Comparison of ENCODE assay signal across 23 cellular contexts in genomic region chr17:17057057-17057551, GRCh38. TPM values are rescaled to one million over a fixed set of nuclear protein-coding genes. Genes with fewer than 3 reads are reported as not detected.
DNase-seq lines count a peak whose midpoint lies in the region; ATAC-seq, FAIRE-seq and TF ChIP-seq lines count a peak whose summit lies in the region.
"Had no signal": no experiment of that assay in that cellular context is flagged by ENCODE, and none has a peak within 500 bp of the region (broad histone marks: within the 10 kb centered on the region; RNA-seq: fewer than 3 reads in every experiment).

No MANE protein-coding gene starts in this region.

- H3K4me3 ChIP-seq in mucosa of descending colon, result no peak overlapping the region
- H3K4me3 ChIP-seq: MG63 had no signal

- no peak overlapping the region for H3K27ac Mint-ChIP-seq in activated naive CD4-positive, alpha-beta T cell treated with anti-CD3 and anti-CD28 coated beads, Interleukin-2, amount 10 ng/mL, durations not matched to agents 7 days and 5 days
- H3K27ac Mint-ChIP-seq in brain (peak overlapping the region in 3 of 5 experiments; percentile 21 to 59 (median 32)), nephron progenitor cell (peak overlapping the region; percentile 68), type B pancreatic cell (peak overlapping the region; percentile 62)

- intact Hi-C loops in mucosa of descending colon (cut with DNase I, micrococcal nuclease), result no loop called here

- peak; percentile 4 for DNase-seq in activated naive CD4-positive, alpha-beta T cell treated with anti-CD3 and anti-CD28 coated beads, Interleukin-2, amount 10 ng/mL, durations not matched to agents 7 days and 5 days
- DNase-seq in activated naive CD4-positive, alpha-beta T cell (lab: John Stamatoyannopoulos, UW), result no peak
- no peak for DNase-seq in nephron progenitor cell
- peak; percentile 57 for DNase-seq in type B pancreatic cell (ENCODE audit: extremely low spot score, unreplicated experiment)
- no peak for DNase-seq in mucosa of descending colon
- no peak for DNase-seq in GM12892 (ENCODE audit: insufficient read length)
- no peak for DNase-seq in A172 (ENCODE audit: low spot score)
- DNase-seq: Calu3; erythroblast; foreskin melanocyte; IMR-90; kidney; mesendoderm; MG63; natural killer cell; NCI-H1436; NCI-H82; PC-3; small intestine; stimulated activated CD4-positive, alpha-beta T cell treated with anti-CD3 and anti-CD28 coated beads, Interleukin-4, amount 100 ng/mL, for 24 hours; T-helper 2 cell had no signal

- H3K9me3 Mint-ChIP-seq in activated naive CD4-positive, alpha-beta T cell treated with anti-CD3 and anti-CD28 coated beads, Interleukin-2, amount 10 ng/mL, durations not matched to agents 7 days and 5 days, result no peaks in the 10 kb centered on the region
- H3K9me3 Mint-ChIP-seq in brain, result no peaks in the 10 kb centered on the region
- H3K9me3 Mint-ChIP-seq in nephron progenitor cell, result no peaks in the 10 kb centered on the region
- no peaks in the 10 kb centered on the region for H3K9me3 Mint-ChIP-seq in type B pancreatic cell
- H3K9me3 Mint-ChIP-seq: central memory CD8-positive, alpha-beta T cell; natural killer cell had no signal

- H3K4me1 ChIP-seq in mucosa of descending colon (ENCODE audit: low read depth), result peaks cover 13% of the 10 kb centered on the region

- no peak for TF ChIP-seq CTCF in brain (conservative IDR thresholded peaks at IDR 0.05)
- no peak for TF ChIP-seq CTCF in nephron progenitor cell (IDR thresholded peaks at IDR 0.05)
- no peak for TF ChIP-seq CTCF in type B pancreatic cell (conservative IDR thresholded peaks at IDR 0.05)
- no peak for TF ChIP-seq CTCF in mucosa of descending colon (IDR thresholded peaks at IDR 0.05)

- TF ChIP-seq POLR2A in GM12892 (IDR thresholded peaks at IDR 0.05; ENCODE audit: low read depth, low read length), result no peak

- no peak for ATAC-seq in mucosa of descending colon
- ATAC-seq: natural killer cell, PC-3 had no signal

- peaks cover 3% of the 10 kb centered on the region for H3K36me3 Mint-ChIP-seq in activated naive CD4-positive, alpha-beta T cell treated with anti-CD3 and anti-CD28 coated beads, Interleukin-2, amount 10 ng/mL, durations not matched to agents 7 days and 5 days
- H3K36me3 Mint-ChIP-seq in brain, result peaks cover 10% of the 10 kb centered on the region
- H3K36me3 Mint-ChIP-seq in nephron progenitor cell (ENCODE audit: low read depth), result no peaks in the 10 kb centered on the region
- peaks cover 7% of the 10 kb centered on the region for H3K36me3 Mint-ChIP-seq in type B pancreatic cell
- H3K36me3 Mint-ChIP-seq: natural killer cell had no signal

- no peak for FAIRE-seq in GM12892 (lab: Jason Lieb, UNC)
- FAIRE-seq: kidney, small intestine had no signal

- H3K9me3 ChIP-seq in mucosa of descending colon, result no peaks in the 10 kb centered on the region
- H3K9me3 ChIP-seq: MG63 had no signal

- CTCF ChIA-PET in activated naive CD4-positive, alpha-beta T cell treated with anti-CD3 and anti-CD28 coated beads, Interleukin-2, amount 10 ng/mL, durations not matched to agents 7 days and 5 days (lab: Charles Lee), result no interaction called here

- H3K4me1 Mint-ChIP-seq in activated naive CD4-positive, alpha-beta T cell treated with anti-CD3 and anti-CD28 coated beads, Interleukin-2, amount 10 ng/mL, durations not matched to agents 7 days and 5 days, result peaks cover 19% of the 10 kb centered on the region
- H3K4me1 Mint-ChIP-seq in brain (peaks cover 77% of the 10 kb centered on the region), nephron progenitor cell (peaks cover 72% of the 10 kb centered on the region), type B pancreatic cell (ENCODE audit: unreplicated experiment) (peaks cover 41% of the 10 kb centered on the region)

- no peak overlapping the region for H3K4me3 Mint-ChIP-seq in activated naive CD4-positive, alpha-beta T cell treated with anti-CD3 and anti-CD28 coated beads, Interleukin-2, amount 10 ng/mL, durations not matched to agents 7 days and 5 days
- H3K4me3 Mint-ChIP-seq in brain (no peak overlapping the region), nephron progenitor cell (no peak overlapping the region), type B pancreatic cell (no peak overlapping the region)
- H3K4me3 Mint-ChIP-seq: central memory CD8-positive, alpha-beta T cell; natural killer cell had no signal

- no peaks in the 10 kb centered on the region for H3K27me3 Mint-ChIP-seq in activated naive CD4-positive, alpha-beta T cell treated with anti-CD3 and anti-CD28 coated beads, Interleukin-2, amount 10 ng/mL, durations not matched to agents 7 days and 5 days
- H3K27me3 Mint-ChIP-seq in brain (no peaks in the 10 kb centered on the region), nephron progenitor cell (ENCODE audit: low read depth, poor library complexity) (no peaks in the 10 kb centered on the region), type B pancreatic cell (no peaks in the 10 kb centered on the region)
- H3K27me3 Mint-ChIP-seq: central memory CD8-positive, alpha-beta T cell had no signal

- no peaks in the 10 kb centered on the region for H3K36me3 ChIP-seq in mucosa of descending colon (ENCODE audit: low read depth)
- H3K36me3 ChIP-seq: MG63 had no signal

RNA-seq across cellular contexts. Expression of gene MPRIP, which starts 14.8 kb away (rescaled TPM):
- polyA plus RNA-seq in brain (ENCODE audit: insufficient read depth, low read depth, low replicate concordance), result 123 TPM
- total RNA-seq in type B pancreatic cell (ENCODE audit: low replicate concordance), result 275 and 367 TPM in 2 replicates
- 100 to 1,000 TPM; 150 to 249 (median 231) TPM for total RNA-seq in mucosa of descending colon
- 53.9 TPM for polyA plus RNA-seq in GM12892 (2012; ENCODE audit: missing spikeins)
- 295 and 299 TPM in 2 replicates for total RNA-seq in A172 (2014; rRNA removed; shearing (Covaris generic))

Comparison
In these comparisons a context has a peak if more than half of its experiments do, and no peak if none do; other contexts are left out.
1. DNase-seq: peak in activated naive CD4-positive, alpha-beta T cell treated with anti-CD3 and anti-CD28 coated beads, Interleukin-2, amount 10 ng/mL, durations not matched to agents 7 days and 5 days (single experiment) and type B pancreatic cell (single experiment); none in activated naive CD4-positive, alpha-beta T cell (0 of 4), nephron progenitor cell (single experiment), mucosa of descending colon (0 of 3), GM12892 (single experiment) and A172 (single experiment).